Comparison of ENCODE assay signal across 21 cellular contexts in genomic region chr1:181647314-181648035, GRCh38.
DNase-seq lines count a peak whose midpoint lies in the region; TF ChIP-seq lines count a peak whose summit lies in the region.
"Had no signal": no experiment of that assay in that cellular context is flagged by ENCODE, and none has a peak within 500 bp of the region (broad histone marks: within the 10 kb centered on the region; RNA-seq: fewer than 3 reads in every experiment).

No MANE protein-coding gene starts in this region.

- H3K4me1 ChIP-seq in mammary epithelial cell (ENCODE audit: insufficient read depth, low read length) (peaks cover 8% of the 10 kb centered on the region), mucosa of rectum (ENCODE audit: control insufficient read depth in 2 of 2, insufficient read depth in 2 of 2, low read length in 2 of 2) (peaks cover 13 to 21% of the 10 kb centered on the region in 2 donors)
- H3K4me1 ChIP-seq: parathyroid adenoma, spleen had no signal

- H3K27me3 ChIP-seq in mammary epithelial cell (ENCODE audit: insufficient read depth, low read length) (peaks cover 1% of the 10 kb centered on the region), mucosa of rectum (ENCODE audit: control insufficient read depth in 2 of 2, insufficient read depth in 2 of 2, low read length in 2 of 2) (no peaks in the 10 kb centered on the region)
- H3K27me3 ChIP-seq: gastroesophageal sphincter had no signal

- BruUV-seq in mammary epithelial cell (replicated peaks; lab: Mats Ljungman, UMichigan), result no TSS peak

- WGBS in mammary epithelial cell (ENCODE audit: low coverage, missing lambda C conversion rate), result 54% methylated on average over 11 of the region's 11 CpGs

- H3K9me3 ChIP-seq in mammary epithelial cell (replicated peaks; ENCODE audit: insufficient read depth, low read length), result no peaks in the 10 kb centered on the region
- no peaks in the 10 kb centered on the region for H3K9me3 ChIP-seq in mucosa of rectum (ENCODE audit: control insufficient read depth in 2 of 2, low read length in 2 of 2)
- H3K9me3 ChIP-seq: gastroesophageal sphincter, SK-N-SH, spleen had no signal

- no peak overlapping the region for H2AFZ ChIP-seq in mammary epithelial cell (ENCODE audit: low read depth, low read length)
- H2AFZ ChIP-seq: parathyroid adenoma had no signal

- no peak for TF ChIP-seq POLR2A in NB4 (IDR thresholded peaks at IDR 0.05; ENCODE audit: extremely low read depth, insufficient read length)

- intact Hi-C loops in mammary epithelial cell (cut with micrococcal nuclease), result no loop called here

- dilution Hi-C loops in mammary epithelial cell (cut with HindIII; ENCODE audit: low sequenced_read_pairs), result no loop called here

- CTCF ChIA-PET in mammary epithelial cell (lab: Charles Lee; ENCODE audit: low non-redundant PET), result no interaction called here

- in situ Hi-C loops in mammary epithelial cell (cut with MboI; ENCODE audit: low sequenced_read_pairs in 2 of 2), result no loop called here

- H3K4me3 ChIP-seq in NB4 (ENCODE audit: low read depth, low read length), result no peak overlapping the region
- H3K4me3 ChIP-seq in mammary epithelial cell (replicated peaks in 1 of 3; ENCODE audit: insufficient read depth in 1 of 3, low read depth in 2 of 3, low read length in 3 of 3), result no peak overlapping the region
- H3K4me3 ChIP-seq in mucosa of rectum (ENCODE audit: low read length in 2 of 2), result no peak overlapping the region
- H3K4me3 ChIP-seq: gastroesophageal sphincter, spleen had no signal

- H4K20me1 ChIP-seq in mammary epithelial cell (ENCODE audit: insufficient read depth, low read length), result no peaks in the 10 kb centered on the region

- H3K27ac ChIP-seq in mammary epithelial cell (ENCODE audit: insufficient read depth, low read depth, low read length) (no peak overlapping the region), mucosa of rectum (ENCODE audit: low read depth in 2 of 2, low read length in 2 of 2) (peak overlapping the region; percentile 76 to 80)
- H3K27ac ChIP-seq: gastroesophageal sphincter, parathyroid adenoma, spleen, VCaP had no signal

- H3K79me2 ChIP-seq in mammary epithelial cell (ENCODE audit: insufficient read depth, low read length), result no peaks in the 10 kb centered on the region
- H3K79me2 ChIP-seq: parathyroid adenoma had no signal

- TF ChIP-seq CTCF in NB4 (IDR thresholded peaks at IDR 0.05; ENCODE audit: low read depth, low read length) (no peak), mammary epithelial cell (conservative IDR thresholded peaks at IDR 0.05 in 1 of 2, IDR thresholded peaks at IDR 0.05 in 1 of 2; ENCODE audit: extremely low read depth in 1 of 2, insufficient read depth in 1 of 2, low read depth in 1 of 2, low read length in 2 of 2) (no peak)

- H3K36me3 ChIP-seq in mammary epithelial cell (ENCODE audit: insufficient read depth, low read length) (no peaks in the 10 kb centered on the region), mucosa of rectum (ENCODE audit: control insufficient read depth in 2 of 2, insufficient read depth in 2 of 2, low read length in 2 of 2) (no peaks in the 10 kb centered on the region)
- H3K36me3 ChIP-seq: gastroesophageal sphincter, spleen had no signal

- H3K9ac ChIP-seq in mammary epithelial cell (ENCODE audit: insufficient read depth, low read length), result no peak overlapping the region
- H3K9ac ChIP-seq in mucosa of rectum (ENCODE audit: low read depth in 1 of 2, low read length in 2 of 2), result peak overlapping the region in 1 of 2 donors; percentile 29
- H3K9ac ChIP-seq: parathyroid adenoma, SK-N-SH had no signal

- no peak overlapping the region for H3K4me2 ChIP-seq in mammary epithelial cell (ENCODE audit: insufficient read depth, low read depth, low read length)
- H3K4me2 ChIP-seq: SK-N-SH had no signal

- peak; percentile 36 for DNase-seq in Daoy (ENCODE audit: low read depth)
- DNase-seq in NB4 (ENCODE audit: low read depth), result peak; percentile 55
- peak; percentile 12 for DNase-seq in mammary epithelial cell
- DNase-seq in SKM-1 treated with dmso at 0.1 percent for 144 hours (lab: John Stamatoyannopoulos, UW; ENCODE audit: unreplicated experiment), result no peak
- DNase-seq in stimulated activated CD4-positive, alpha-beta T cell treated with anti-CD3 and anti-CD28 coated beads, Interleukin-1b, Interleukin-23, amount 100 ng/mL, for 48 hours, result no peak
- DNase-seq in NCI-H1436 (lab: John Stamatoyannopoulos, UW), result no peak
- no peak for DNase-seq in cerebellar nuclear complex (lab: John Stamatoyannopoulos, UW)
- DNase-seq: activated naive CD4-positive, alpha-beta T cell treated with anti-CD3 and anti-CD28 coated beads for 36 hours; DMS79 treated with DMSO at 0.1 percent for 48 hours; effector memory CD8-positive, alpha-beta T cell; GOT3; islet precursor cell; Karpas-422; NCI-H2081 treated with DMSO at 0.1 percent for 48 hours; NK-92 treated with Interleukin-12 subunit alpha and Interleukin-12 subunit beta, amount 100 ng/mL, for 24 hours; SK-N-SH; spleen had no signal

Comparison
In these comparisons a context has a peak if more than half of its experiments do, and no peak if none do; other contexts are left out.
1. DNase-seq: peak in Daoy (single experiment), NB4 (single experiment) and mammary epithelial cell (single experiment); none in SKM-1 treated with dmso at 0.1 percent for 144 hours (single experiment), stimulated activated CD4-positive, alpha-beta T cell treated with anti-CD3 and anti-CD28 coated beads, Interleukin-1b, Interleukin-23, amount 100 ng/mL, for 48 hours (single experiment), NCI-H1436 (single experiment) and cerebellar nuclear complex (0 of 2).